In genomic region chr1:202159534-202160371, GRCh38 we compare ENCODE assay signal across 8 cellular contexts. TPM values are rescaled to one million over a fixed set of nuclear protein-coding genes. Genes with fewer than 3 reads are reported as not detected.
DNase-seq lines count a peak whose midpoint lies in the region; ATAC-seq lines count a peak whose summit lies in the region.

No MANE protein-coding gene starts in this region.

- in situ Hi-C loops in KBM-7 (cut with MboI; ENCODE audit: low pct_unique_long_range_greater_than_20kb, low sequenced_read_pairs): no loop called here

- peak overlapping the region; percentile 84 to 95 (median 89) for H3K9ac ChIP-seq in BLaER1 treated with 17β-estradiol and CSF1 and Interleukin-3, amounts not matched to agents 10 nM and 100 nM

- H3K4me1 Mint-ChIP-seq in activated CD8-positive, alpha-beta T cell treated with anti-CD3 and anti-CD28 coated beads, Interleukin-2, amount 10 ng/mL, durations not matched to agents 7 days and 5 days (ENCODE audit: low read depth): peaks cover 83% of the 10 kb centered on the region
- peaks cover 47 to 98% (median 82%) of the 10 kb centered on the region in 7 donors for H3K4me1 Mint-ChIP-seq in naive thymus-derived CD4-positive, alpha-beta T cell

- intact Hi-C loops in naive thymus-derived CD4-positive, alpha-beta T cell (cut with micrococcal nuclease): loop anchor here (1.0 to 10.0 kb wide), 12 partner anchors 14 to 1165 kb away; partner anchors contain the start of genes RABIF (in 2 of the 2), ARL8A (in 1 of the 2), CYB5R1 (in 1 of the 2) and PCAT6 (in 1 of the 2)
- intact Hi-C loops in Right ventricle myocardium inferior (cut with DNase I): no loop called here

- H3K27ac Mint-ChIP-seq in activated CD8-positive, alpha-beta T cell treated with anti-CD3 and anti-CD28 coated beads, Interleukin-2, amount 10 ng/mL, durations not matched to agents 7 days and 5 days: peak overlapping the region; percentile 100
- peak overlapping the region; percentile 97 to 99 (median 98) for H3K27ac Mint-ChIP-seq in naive thymus-derived CD4-positive, alpha-beta T cell

- POLR2A ChIA-PET in activated CD8-positive, alpha-beta T cell treated with anti-CD3 and anti-CD28 coated beads, Interleukin-2, amount 10 ng/mL, durations not matched to agents 7 days and 5 days (lab: Charles Lee): interaction anchor here (0.6 to 11.3 kb wide), 10 partner anchors 11 to 848 kb away, joined by 3 to 103 read pairs (median 4); partner anchors contain the start of genes ARL8A, TMEM183A and UBE2T
- POLR2A ChIA-PET in naive thymus-derived CD4-positive, alpha-beta T cell (lab: Charles Lee): interaction anchor here (0.6 to 4.3 kb wide), 7 partner anchors 7 to 1045 kb away, joined by 3 to 54 read pairs (median 3); partner anchors contain the start of genes ARL8A and UBE2T

- no peaks in the 10 kb centered on the region for H3K9me3 ChIP-seq in BLaER1 treated with 17β-estradiol and CSF1 and Interleukin-3, amounts not matched to agents 10 nM and 100 nM (replicated peaks in 1 of 11)
- no peaks in the 10 kb centered on the region for H3K9me3 ChIP-seq in naive thymus-derived CD4-positive, alpha-beta T cell (ENCODE audit: control insufficient read depth in 2 of 3, low read length in 3 of 3)

- H3K27ac ChIP-seq in BLaER1 treated with 17β-estradiol and CSF1 and Interleukin-3, amounts not matched to agents 10 nM and 100 nM: peak overlapping the region; percentile 86 to 98 (median 94)
- H3K27ac ChIP-seq in naive thymus-derived CD4-positive, alpha-beta T cell (ENCODE audit: low read depth, low read length): peak overlapping the region; percentile 90

- peaks cover 45% of the 10 kb centered on the region for H3K36me3 Mint-ChIP-seq in activated CD8-positive, alpha-beta T cell treated with anti-CD3 and anti-CD28 coated beads, Interleukin-2, amount 10 ng/mL, durations not matched to agents 7 days and 5 days (ENCODE audit: low read depth)
- H3K36me3 Mint-ChIP-seq in naive thymus-derived CD4-positive, alpha-beta T cell: peaks cover 3 to 36% (median 9%) of the 10 kb centered on the region in 5 donors

- H3K4me1 ChIP-seq in BLaER1 treated with 17β-estradiol and CSF1 and Interleukin-3, amounts not matched to agents 10 nM and 100 nM: peaks cover 86 to 97% (median 91%) of the 10 kb centered on the region in 10 experiments
- peaks cover 71 to 78% of the 10 kb centered on the region in 2 donors for H3K4me1 ChIP-seq in naive thymus-derived CD4-positive, alpha-beta T cell (ENCODE audit: control insufficient read depth in 2 of 2, insufficient read depth in 2 of 2, low read length in 2 of 2)

- H3K4me3 ChIP-seq in BLaER1 treated with 17β-estradiol and CSF1 and Interleukin-3, amounts not matched to agents 10 nM and 100 nM: peak overlapping the region; percentile 60 to 83 (median 76)
- H3K4me3 ChIP-seq in naive thymus-derived CD4-positive, alpha-beta T cell (ENCODE audit: low read length): peak overlapping the region; percentile 98

- DNase-seq in KBM-7 (peak; percentile 78), NCI-H1105 treated with DMSO at 0.1 percent for 48 hours (lab: John Stamatoyannopoulos, UW) (no peak), iPS-NIHi7 (ENCODE audit: extremely low spot score) (no peak), inferior parietal cortex (ENCODE audit: extremely low spot score) (no peak), Right ventricle myocardium inferior (ENCODE audit: missing footprints) (no peak)
- DNase-seq in activated CD8-positive, alpha-beta T cell treated with anti-CD3 and anti-CD28 coated beads, Interleukin-2, amount 10 ng/mL, durations not matched to agents 7 days and 5 days: peak; percentile 79
- peak in 8 of 9 donors; percentile 43 to 73 (median 56) for DNase-seq in naive thymus-derived CD4-positive, alpha-beta T cell

- H4K20me1 ChIP-seq in BLaER1 treated with 17β-estradiol and CSF1 and Interleukin-3, amounts not matched to agents 10 nM and 100 nM: peaks cover 18 to 51% (median 44%) of the 10 kb centered on the region in 11 experiments; a peak in 20 of 22 replicates

- H3K36me3 ChIP-seq in BLaER1 treated with 17β-estradiol and CSF1 and Interleukin-3, amounts not matched to agents 10 nM and 100 nM: peaks cover 33 to 46% (median 38%) of the 10 kb centered on the region in 11 experiments
- H3K36me3 ChIP-seq in naive thymus-derived CD4-positive, alpha-beta T cell (ENCODE audit: control insufficient read depth in 2 of 3, insufficient read depth in 3 of 3, low read length in 3 of 3): peaks cover 4 to 33% (median 6%) of the 10 kb centered on the region in 3 experiments

- no peaks in the 10 kb centered on the region for H3K9me3 Mint-ChIP-seq in activated CD8-positive, alpha-beta T cell treated with anti-CD3 and anti-CD28 coated beads, Interleukin-2, amount 10 ng/mL, durations not matched to agents 7 days and 5 days (ENCODE audit: insufficient read depth)
- H3K9me3 Mint-ChIP-seq in naive thymus-derived CD4-positive, alpha-beta T cell: no peaks in the 10 kb centered on the region

- CTCF ChIA-PET in activated CD8-positive, alpha-beta T cell treated with anti-CD3 and anti-CD28 coated beads, Interleukin-2, amount 10 ng/mL, durations not matched to agents 7 days and 5 days (lab: Charles Lee): interaction anchor here (0.6 to 6.2 kb wide), 14 partner anchors 9 to 177 kb away, joined by 3 to 39 read pairs (median 6); partner anchors contain the start of genes ARL8A and RNPEP
- CTCF ChIA-PET in naive thymus-derived CD4-positive, alpha-beta T cell (lab: Charles Lee): interaction anchor here (0.5 to 1.7 kb wide), 14 partner anchors 8 to 190 kb away, joined by 3 to 11 read pairs (median 4); no protein-coding TSS in a partner anchor

- H3K4me3 Mint-ChIP-seq in activated CD8-positive, alpha-beta T cell treated with anti-CD3 and anti-CD28 coated beads, Interleukin-2, amount 10 ng/mL, durations not matched to agents 7 days and 5 days: peak overlapping the region; percentile 91
- H3K4me3 Mint-ChIP-seq in naive thymus-derived CD4-positive, alpha-beta T cell: peak overlapping the region; percentile 91 to 99 (median 98)

- peak; percentile 17 for ATAC-seq in activated CD8-positive, alpha-beta T cell treated with anti-CD3 and anti-CD28 coated beads, Interleukin-2, amount 10 ng/mL, durations not matched to agents 7 days and 5 days
- ATAC-seq in naive thymus-derived CD4-positive, alpha-beta T cell: peak; percentile 36
- no peak for ATAC-seq in Right ventricle myocardium inferior

- H3K27me3 ChIP-seq in BLaER1 treated with 17β-estradiol and CSF1 and Interleukin-3, amounts not matched to agents 10 nM and 100 nM: peaks cover 0 to 8% (median 0%) of the 10 kb centered on the region in 11 experiments; a peak in 4 of 22 replicates
- no peaks in the 10 kb centered on the region for H3K27me3 ChIP-seq in naive thymus-derived CD4-positive, alpha-beta T cell (ENCODE audit: control insufficient read depth in 2 of 2, insufficient read depth in 2 of 2, low read length in 2 of 2)

- no peaks in the 10 kb centered on the region for H3K27me3 Mint-ChIP-seq in activated CD8-positive, alpha-beta T cell treated with anti-CD3 and anti-CD28 coated beads, Interleukin-2, amount 10 ng/mL, durations not matched to agents 7 days and 5 days (ENCODE audit: low read depth)
- H3K27me3 Mint-ChIP-seq in naive thymus-derived CD4-positive, alpha-beta T cell: no peaks in the 10 kb centered on the region

- H3K4me2 ChIP-seq in BLaER1 treated with 17β-estradiol and CSF1 and Interleukin-3, amounts not matched to agents 10 nM and 100 nM: peak overlapping the region; percentile 91 to 100 (median 96)

RNA-seq across cellular contexts. Expression of gene PTPN7, which starts 0.6 kb away (rescaled TPM):
- 100 to 1,000 TPM; 242 to 255 TPM for total RNA-seq in activated CD8-positive, alpha-beta T cell treated with anti-CD3 and anti-CD28 coated beads, Interleukin-2, amount 10 ng/mL, durations not matched to agents 7 days and 5 days
- 100 to 1,000 TPM in 2 of 5 experiments, 10 to 100 TPM in 3; 43.2 to 258 (median 97.0) TPM for total RNA-seq in naive thymus-derived CD4-positive, alpha-beta T cell
- 10 to 100 TPM; 40.4 to 78.6 TPM for polyA plus RNA-seq in naive thymus-derived CD4-positive, alpha-beta T cell
- total RNA-seq in Right ventricle myocardium inferior: 0.51 TPM

RNA-seq across cellular contexts. Expression of gene ARL8A, which starts 15.2 kb away (rescaled TPM):
- total RNA-seq in activated CD8-positive, alpha-beta T cell treated with anti-CD3 and anti-CD28 coated beads, Interleukin-2, amount 10 ng/mL, durations not matched to agents 7 days and 5 days: 10 to 100 TPM; 39.7 to 42.0 TPM
- 10 to 100 TPM; 38.2 to 99.4 (median 54.3) TPM for total RNA-seq in naive thymus-derived CD4-positive, alpha-beta T cell
- 1 to 10 TPM; 5.5 to 6.3 TPM for polyA plus RNA-seq in naive thymus-derived CD4-positive, alpha-beta T cell
- total RNA-seq in Right ventricle myocardium inferior: 64.6 TPM

RNA-seq across cellular contexts. Expression of gene LGR6, which starts 33.8 kb away (rescaled TPM):
- total RNA-seq in activated CD8-positive, alpha-beta T cell treated with anti-CD3 and anti-CD28 coated beads, Interleukin-2, amount 10 ng/mL, durations not matched to agents 7 days and 5 days: under 1 TPM in 1 of 2 experiments, not detected in 1; 0.08 TPM
- 1 to 10 TPM in 1 of 5 experiments, under 1 TPM in 3, not detected in 1; 0.16 to 5.8 (median 0.67) TPM for total RNA-seq in naive thymus-derived CD4-positive, alpha-beta T cell
- polyA plus RNA-seq in naive thymus-derived CD4-positive, alpha-beta T cell: under 1 TPM; 0.22 to 0.29 TPM
- total RNA-seq in Right ventricle myocardium inferior: 4.1 TPM

RNA-seq across cellular contexts. Expression of gene GPR37L1, which starts 37.0 kb away (rescaled TPM):
- not detected for total RNA-seq in activated CD8-positive, alpha-beta T cell treated with anti-CD3 and anti-CD28 coated beads, Interleukin-2, amount 10 ng/mL, durations not matched to agents 7 days and 5 days
- not detected for total RNA-seq in naive thymus-derived CD4-positive, alpha-beta T cell
- polyA plus RNA-seq in naive thymus-derived CD4-positive, alpha-beta T cell: under 1 TPM; 0.02 to 0.09 TPM
- total RNA-seq in Right ventricle myocardium inferior: 0.08 TPM

Comparison
In these comparisons a context has a peak if more than half of its experiments do, and no peak if none do; other contexts are left out.
1. DNase-seq: peak in KBM-7 (single experiment), activated CD8-positive, alpha-beta T cell treated with anti-CD3 and anti-CD28 coated beads, Interleukin-2, amount 10 ng/mL, durations not matched to agents 7 days and 5 days (single experiment) and naive thymus-derived CD4-positive, alpha-beta T cell (8 of 9); none in NCI-H1105 treated with DMSO at 0.1 percent for 48 hours (single experiment), iPS-NIHi7 (single experiment), inferior parietal cortex (single experiment) and Right ventricle myocardium inferior (single experiment).
2. RNA of gene PTPN7, which starts 0.6 kb away (total RNA-seq): 242 to 255 TPM in activated CD8-positive, alpha-beta T cell treated with anti-CD3 and anti-CD28 coated beads, Interleukin-2, amount 10 ng/mL, durations not matched to agents 7 days and 5 days and 43.2 to 258 TPM in naive thymus-derived CD4-positive, alpha-beta T cell; 0.51 TPM in Right ventricle myocardium inferior (single experiment); every median in the first group is over 10 times any median in the second.